23 cellular contexts compared by ENCODE assay signal in the genomic region with DNA sequence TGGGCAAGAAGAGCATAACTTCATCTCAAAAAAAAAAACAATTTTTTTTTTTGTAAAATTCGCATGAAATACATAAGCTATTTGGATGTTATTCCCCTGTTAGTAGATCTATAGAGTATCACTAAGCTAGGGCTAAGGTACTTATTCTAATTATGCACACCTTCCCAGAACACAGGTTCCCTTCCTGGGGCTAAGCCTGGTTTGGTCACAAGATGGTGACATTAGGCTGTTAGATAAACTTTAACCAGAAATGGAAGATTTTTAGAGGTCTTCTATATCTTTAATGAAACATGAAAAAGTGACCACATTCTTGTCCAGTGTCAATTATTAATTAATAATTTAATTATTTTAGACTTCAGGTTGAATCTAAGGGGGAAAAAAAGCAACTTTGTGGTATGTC.
"Had no signal": no experiment of that assay in that cellular context is flagged by ENCODE, and none has a peak within 500 bp of the region (broad histone marks: within the 10 kb centered on the region; RNA-seq: fewer than 3 reads in every experiment).

No MANE protein-coding gene starts in this region.

- ATAC-seq: activated CD8-positive, alpha-beta T cell treated with anti-CD3 and anti-CD28 coated beads for 36 hours; activated naive CD4-positive, alpha-beta T cell treated with anti-CD3 and anti-CD28 coated beads, Interleukin-2, amount 50 U/mL, for 72 hours; activated T-cell treated with anti-CD3 and anti-CD28 coated beads, Interleukin-2, amount 50 U/mL, for 4 hours; heart left ventricle; stimulated activated naive B cell treated with anti-CD40 and anti-IgM and Interleukin-4, amounts not matched to agents 10 μg/mL and 1 μg/mL and 100 μg/mL, for 72 hours; upper lobe of right lung had no signal

- H3K9me3 ChIP-seq: colonic mucosa, right atrium auricular region, thyroid gland, upper lobe of right lung had no signal

- H3K4me1 ChIP-seq: colonic mucosa, heart left ventricle, parathyroid adenoma, right atrium auricular region, stomach, thyroid gland, upper lobe of right lung had no signal

- H3K36me3 ChIP-seq: colonic mucosa, heart left ventricle, right atrium auricular region, stomach, thyroid gland, upper lobe of right lung had no signal

- H3K4me3 ChIP-seq: colonic mucosa, heart left ventricle, right atrium auricular region, smooth muscle cell, stomach, thyroid gland, upper lobe of right lung had no signal

- H3K27me3 ChIP-seq: colonic mucosa, heart left ventricle, right atrium auricular region, stomach, thyroid gland, upper lobe of right lung had no signal

- H3K27ac ChIP-seq: colonic mucosa, heart left ventricle, parathyroid adenoma, right atrium auricular region, stomach, thyroid gland, upper lobe of right lung had no signal

- DNase-seq: activated CD4-positive, alpha-beta T cell treated with anti-CD3 and anti-CD28 coated beads, Interleukin-2, amount 50 U/mL, for 1 hour; activated CD8-positive, alpha-beta T cell treated with anti-CD3 and anti-CD28 coated beads for 36 hours; activated naive CD4-positive, alpha-beta T cell; activated T-cell treated with anti-CD3 and anti-CD28 coated beads, Interleukin-2, amount 50 U/mL, for 4 hours; colonic mucosa; effector CD8-positive, alpha-beta T cell; foreskin fibroblast; heart left ventricle; naive B cell; nephron progenitor cell; nucleus accumbens; stimulated activated CD4-positive, alpha-beta T cell treated with anti-CD3 and anti-CD28 coated beads, Interleukin-1b, Interleukin-23, amount 100 ng/mL, for 48 hours; stimulated activated CD4-positive, alpha-beta T cell treated with anti-CD3 and anti-CD28 coated beads, Interleukin-4, amount 100 ng/mL, for 4 hours; stimulated activated CD8-positive, alpha-beta memory T cell treated with anti-CD3 and anti-CD28 coated beads, Interleukin-4, amount 100 ng/mL, for 48 hours; stimulated activated naive B cell treated with anti-CD40 and anti-IgM and Interleukin-4, amounts not matched to agents 10 μg/mL and 1 μg/mL and 100 μg/mL, for 72 hours; stomach; T-helper 2 cell; thyroid gland; upper lobe of right lung had no signal
